ENCODE assay signal across 10 cellular contexts in genomic region chr4:1172228-1172851, GRCh38. TPM values are rescaled to one million over a fixed set of nuclear protein-coding genes. Genes with fewer than 3 reads are reported as not detected.
DNase-seq lines count a peak whose midpoint lies in the region; ATAC-seq and TF ChIP-seq lines count a peak whose summit lies in the region.
"Had no signal": no experiment of that assay in that cellular context is flagged by ENCODE, and none has a peak within 500 bp of the region (broad histone marks: within the 10 kb centered on the region; RNA-seq: fewer than 3 reads in every experiment).

Gene SPON2, minus strand, starts transcription at chr4:1172583.

- peaks cover 23% of the 10 kb centered on the region for H3K4me1 ChIP-seq in effector memory CD4-positive, alpha-beta T cell (ENCODE audit: control insufficient read depth, insufficient read depth, low read length, poor library complexity, severe bottlenecking)
- H3K4me1 ChIP-seq in transverse colon: peaks cover 9 to 36% (median 34%) of the 10 kb centered on the region in 4 donors

- no peak for TF ChIP-seq EP300 in transverse colon (IDR thresholded peaks at IDR 0.05; ENCODE audit: low read depth)

- in situ Hi-C loops in transverse colon (cut with MboI; ENCODE audit: low pct_ligation_motif_present in 1 of 4, low pct_unique_long_range_greater_than_20kb in 1 of 4, low sequenced_read_pairs in 3 of 4): loop anchor here in 2 of 4 donors (25.0 kb wide), 1 partner anchor 90 kb away; no protein-coding TSS in a partner anchor

- H3K27me3 ChIP-seq in effector memory CD4-positive, alpha-beta T cell (replicated peaks; ENCODE audit: control insufficient read depth, insufficient read depth, low read length, poor library complexity, severe bottlenecking): peaks cover 31% of the 10 kb centered on the region
- H3K27me3 ChIP-seq in transverse colon: peaks cover 50% of the 10 kb centered on the region

- ATAC-seq in GM18858 (IDR thresholded peaks at IDR 0.05; ENCODE audit: unreplicated experiment): no peak
- ATAC-seq in GM21381 (IDR thresholded peaks at IDR 0.05; ENCODE audit: unreplicated experiment): no peak
- no peak for ATAC-seq in GM18907 (IDR thresholded peaks at IDR 0.05; ENCODE audit: unreplicated experiment)

- no peaks in the 10 kb centered on the region for H3K9me3 ChIP-seq in effector memory CD4-positive, alpha-beta T cell (ENCODE audit: control insufficient read depth, low read length)
- H3K9me3 ChIP-seq in transverse colon: no peaks in the 10 kb centered on the region

- TF ChIP-seq CTCF in transverse colon (IDR thresholded peaks at IDR 0.05): no peak

- no peak within 1 kb of the TSS for H3K27ac ChIP-seq in effector memory CD4-positive, alpha-beta T cell (ENCODE audit: insufficient read depth, low read length, poor library complexity, severe bottlenecking)
- H3K27ac ChIP-seq in transverse colon: peak within 1 kb of the TSS; percentile 75 to 88 (median 76)

- WGBS in transverse colon (ENCODE audit: low coverage in 1 of 2), 2 donors: 2 to 15% methylated on average over 14 to 54 of the region's 54 CpGs

- intact Hi-C loops in transverse colon (cut with DNase I; ENCODE audit: low total_unique reads): no loop called here

- peak within 1 kb of the TSS; percentile 57 for H3K4me3 ChIP-seq in effector memory CD4-positive, alpha-beta T cell (ENCODE audit: insufficient read depth, low read depth, low read length, poor library complexity, severe bottlenecking)
- H3K4me3 ChIP-seq in transverse colon: peak within 1 kb of the TSS; percentile 17 to 38 (median 28)

- no peaks in the 10 kb centered on the region for H3K36me3 ChIP-seq in effector memory CD4-positive, alpha-beta T cell (ENCODE audit: control insufficient read depth, insufficient read depth, low read length)
- H3K36me3 ChIP-seq in transverse colon: no peaks in the 10 kb centered on the region

- peak; percentile 42 for DNase-seq in activated T-cell treated with anti-CD3 and anti-CD28 coated beads, Interleukin-2, amount 50 U/mL, for 1 hour
- DNase-seq in activated T-cell treated with anti-CD3 and anti-CD28 coated beads, Interleukin-2, amount 50 U/mL, for 48 hours: no peak
- DNase-seq in effector memory CD4-positive, alpha-beta T cell: no peak
- peak; percentile 89 for DNase-seq in mesenteric fat pad (ENCODE audit: low spot score)
- DNase-seq in transverse colon: no peak
- DNase-seq: cortex of kidney had no signal

- TF ChIP-seq POLR2A in transverse colon (IDR thresholded peaks at IDR 0.05): peak; percentile 34

RNA-seq across cellular contexts. Expression of gene SPON2, which starts in this region (rescaled TPM):
- total RNA-seq in mesenteric fat pad (27.3 TPM), transverse colon (100 to 1,000 TPM in 1 of 4 donors, 10 to 100 TPM in 3; 45.4 to 127 (median 53.1) TPM)
- total RNA-seq: HT1080 had no signal

Comparison
In these comparisons a context has a peak if more than half of its experiments do, and no peak if none do; other contexts are left out.
1. DNase-seq: peak in activated T-cell treated with anti-CD3 and anti-CD28 coated beads, Interleukin-2, amount 50 U/mL, for 1 hour (single experiment) and mesenteric fat pad (single experiment); none in activated T-cell treated with anti-CD3 and anti-CD28 coated beads, Interleukin-2, amount 50 U/mL, for 48 hours (0 of 2), effector memory CD4-positive, alpha-beta T cell (0 of 3) and transverse colon (single experiment).